9 cellular contexts compared by ENCODE assay signal in the genomic region with DNA sequence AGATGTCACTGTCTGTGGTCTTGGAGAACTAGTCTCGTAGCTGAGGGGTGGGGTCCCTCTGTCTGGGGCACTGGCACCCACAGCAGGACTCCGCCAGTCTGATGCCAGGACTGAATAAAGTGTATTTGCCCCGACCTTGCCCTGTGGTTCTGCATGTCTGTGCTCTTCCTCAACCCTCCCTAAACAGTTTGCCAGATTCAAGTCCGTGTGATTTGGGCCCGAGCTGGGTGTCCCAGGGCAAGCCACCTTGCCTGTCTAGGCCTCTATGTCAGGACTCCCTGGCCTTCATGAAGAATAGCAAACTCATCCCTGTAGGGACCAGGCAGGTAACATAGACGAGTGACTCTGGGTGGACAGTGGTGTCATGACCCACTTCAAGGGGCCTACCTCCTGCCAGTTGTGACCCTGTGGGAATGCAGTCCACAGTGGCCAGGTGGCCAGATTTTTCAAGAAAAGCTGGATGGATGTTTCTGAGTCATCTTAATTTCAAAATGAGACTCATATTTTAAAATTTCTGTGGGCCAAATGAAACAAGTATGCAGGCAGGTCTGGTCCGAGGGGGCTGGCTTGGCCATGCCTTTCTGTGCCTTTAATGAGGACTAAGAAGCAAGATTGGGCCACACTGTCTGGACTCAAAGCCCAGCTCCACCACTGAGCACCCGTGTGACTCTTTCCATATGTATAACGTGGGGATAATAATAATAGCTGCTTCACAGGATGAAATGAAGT. TPM values are rescaled to one million over a fixed set of nuclear protein-coding genes. Genes with fewer than 3 reads are reported as not detected.
A peak's percentile ranks its signal among the peaks of the same experiment; 100 is the strongest.
DNase-seq lines count a peak whose midpoint lies in the region; ATAC-seq and TF ChIP-seq lines count a peak whose summit lies in the region.
"Had no signal": no experiment of that assay in that cellular context is flagged by ENCODE, and none has a peak within 500 bp of the region (broad histone marks: within the 10 kb centered on the region; RNA-seq: fewer than 3 reads in every experiment).

No MANE protein-coding gene starts in this region.

- H3K27me3 ChIP-seq in adipocyte (replicated peaks; ENCODE audit: control insufficient read depth, insufficient read depth, low read length): no peaks in the 10 kb centered on the region
- H3K27me3 ChIP-seq in lower lobe of right lung (ENCODE audit: low read depth): no peaks in the 10 kb centered on the region
- H3K27me3 ChIP-seq: foreskin keratinocyte had no signal

- peak overlapping the region; percentile 18 for H3K27ac ChIP-seq in lower lobe of right lung
- H3K27ac ChIP-seq: foreskin keratinocyte had no signal

- H3K27me3 Mint-ChIP-seq in stimulated activated naive CD8-positive, alpha-beta T cell treated with anti-CD3 and anti-CD28 coated beads, Interleukin-15, Interleukin-2, amounts not matched to agents 100 ng/mL and 50 ng/mL, for 24 hours: no peaks in the 10 kb centered on the region

- TF ChIP-seq CTCF in lower lobe of right lung (IDR thresholded peaks at IDR 0.05): no peak

- H3K36me3 Mint-ChIP-seq in stimulated activated naive CD8-positive, alpha-beta T cell treated with anti-CD3 and anti-CD28 coated beads, Interleukin-15, Interleukin-2, amounts not matched to agents 100 ng/mL and 50 ng/mL, for 24 hours (ENCODE audit: low read depth): no peaks in the 10 kb centered on the region

- H3K4me3 Mint-ChIP-seq in stimulated activated naive CD8-positive, alpha-beta T cell treated with anti-CD3 and anti-CD28 coated beads, Interleukin-15, Interleukin-2, amounts not matched to agents 100 ng/mL and 50 ng/mL, for 24 hours: peak overlapping the region; percentile 82

- DNase-seq in stimulated activated naive CD8-positive, alpha-beta T cell treated with anti-CD3 and anti-CD28 coated beads, Interleukin-15, Interleukin-2, amounts not matched to agents 100 U/mL and 50 U/mL, for 24 hours: no peak
- peak; percentile 15 for DNase-seq in adipocyte (ENCODE audit: low read depth)
- DNase-seq in lower lobe of right lung: no peak
- no peak for DNase-seq in NCI-H748 treated with DMSO at 0.1 percent for 48 hours (lab: John Stamatoyannopoulos, UW)
- DNase-seq: foreskin keratinocyte had no signal

- H3K9ac ChIP-seq in adipocyte (ENCODE audit: low read length): no peak overlapping the region

- ATAC-seq in stimulated activated naive CD8-positive, alpha-beta T cell treated with anti-CD3 and anti-CD28 coated beads, Interleukin-15, Interleukin-2, amounts not matched to agents 100 U/mL and 50 U/mL, for 24 hours: no peak
- no peak for ATAC-seq in lower lobe of right lung
- no peak for ATAC-seq in HG03196 (IDR thresholded peaks at IDR 0.05; ENCODE audit: unreplicated experiment)
- no peak for ATAC-seq in HG02970 (IDR thresholded peaks at IDR 0.05; ENCODE audit: low FRiP score, unreplicated experiment)
- no peak for ATAC-seq in GM18517 (IDR thresholded peaks at IDR 0.05; ENCODE audit: unreplicated experiment)
- ATAC-seq: foreskin keratinocyte had no signal

- H3K4me1 Mint-ChIP-seq in stimulated activated naive CD8-positive, alpha-beta T cell treated with anti-CD3 and anti-CD28 coated beads, Interleukin-15, Interleukin-2, amounts not matched to agents 100 ng/mL and 50 ng/mL, for 24 hours (ENCODE audit: low read depth): peaks cover 26% of the 10 kb centered on the region

- intact Hi-C loops in lower lobe of right lung (cut with DNase I): no loop called here

- no peak overlapping the region for H3K4me3 ChIP-seq in adipocyte (ENCODE audit: low read length)
- H3K4me3 ChIP-seq in lower lobe of right lung: no peak overlapping the region

- H3K9me3 ChIP-seq in adipocyte (ENCODE audit: control insufficient read depth, low read length) (no peaks in the 10 kb centered on the region), lower lobe of right lung (no peaks in the 10 kb centered on the region)

- peak overlapping the region; percentile 67 for H3K27ac Mint-ChIP-seq in stimulated activated naive CD8-positive, alpha-beta T cell treated with anti-CD3 and anti-CD28 coated beads, Interleukin-15, Interleukin-2, amounts not matched to agents 100 ng/mL and 50 ng/mL, for 24 hours

- peaks cover 20% of the 10 kb centered on the region for H3K4me1 ChIP-seq in adipocyte (ENCODE audit: control insufficient read depth, insufficient read depth, low read length)
- H3K4me1 ChIP-seq in lower lobe of right lung: peaks cover 38% of the 10 kb centered on the region

- H3K36me3 ChIP-seq in adipocyte (ENCODE audit: control insufficient read depth, insufficient read depth, low read length, severe bottlenecking) (no peaks in the 10 kb centered on the region), lower lobe of right lung (no peaks in the 10 kb centered on the region)

- no peaks in the 10 kb centered on the region for H3K9me3 Mint-ChIP-seq in stimulated activated naive CD8-positive, alpha-beta T cell treated with anti-CD3 and anti-CD28 coated beads, Interleukin-15, Interleukin-2, amounts not matched to agents 100 ng/mL and 50 ng/mL, for 24 hours

RNA-seq across cellular contexts. Expression of gene SOX12, which starts 3.4 kb away (rescaled TPM):
- total RNA-seq in lower lobe of right lung: 9.8 TPM

RNA-seq across cellular contexts. Expression of gene NRSN2, which starts 18.2 kb away (rescaled TPM):
- total RNA-seq in lower lobe of right lung: 17.3 TPM

RNA-seq across cellular contexts. Expression of gene ZCCHC3, which starts 31.4 kb away (rescaled TPM):
- total RNA-seq in lower lobe of right lung: 15.6 TPM

RNA-seq across cellular contexts. Expression of gene C20orf96, which starts 38.2 kb away (rescaled TPM):
- total RNA-seq in lower lobe of right lung: 11.6 TPM

RNA-seq across cellular contexts. Expression of gene TRIB3, which starts 51.8 kb away (rescaled TPM):
- total RNA-seq in lower lobe of right lung: 13.9 TPM
